Comparison of ENCODE assay signal across 6 cellular contexts in genomic region chr6:68883325-68883724, GRCh38.
DNase-seq lines count a peak whose midpoint lies in the region; ATAC-seq, FAIRE-seq and TF ChIP-seq lines count a peak whose summit lies in the region.
"Not testable (repeated sequence)": the region's sequence is repeated elsewhere in the genome, so short reads cannot be mapped to it uniquely, and the experiment has no call there.

No MANE protein-coding gene starts in this region.

- not testable (repeated sequence) for H3K4me2 ChIP-seq in OCI-LY1 (ENCODE audit: low read length); HepG2 (ENCODE audit: low read depth, low read length)

- not testable (repeated sequence) for TF ChIP-seq EP300 in HepG2 (IDR thresholded peaks at IDR 0.05; ENCODE audit: low read depth in 2 of 2, low read length in 2 of 2); HepG2 (CRISPR knock-in tag; IDR thresholded peaks at IDR 0.05; ENCODE audit: borderline replicate concordance)

- not testable (repeated sequence) for H3K36me3 ChIP-seq in OCI-LY1 (ENCODE audit: insufficient read depth, low read length); HepG2 (replicated peaks in 1 of 2; ENCODE audit: control insufficient read depth in 1 of 2, insufficient read depth in 2 of 2, low read length in 2 of 2); testis (ENCODE audit: low read depth, missing control alignments)

- TF ChIP-seq POLR2A in HepG2 (IDR thresholded peaks at IDR 0.05; ENCODE audit: insufficient read depth in 1 of 2, low read depth in 2 of 2, low read length in 2 of 2); testis (IDR thresholded peaks at IDR 0.05): not testable (repeated sequence)

- TF ChIP-seq RAD21 in HepG2 (CRISPR knock-in tag; IDR thresholded peaks at IDR 0.05) = not testable (repeated sequence)

- H3K4me3 ChIP-seq in OCI-LY1 (ENCODE audit: low read depth, low read length, poor library complexity, severe bottlenecking); HepG2 (replicated peaks in 1 of 3; ENCODE audit: insufficient read depth in 1 of 3, low read depth in 2 of 3, low read length in 3 of 3); testis: not testable (repeated sequence)

- not testable (repeated sequence) for H3F3A ChIP-seq in OCI-LY1 (ENCODE audit: insufficient read depth, low read length)

- 10% methylated on average over 3 of the region's 9 CpGs for WGBS in HepG2 (ENCODE audit: low lambda C conversion rate)
- 70 to 80% methylated on average over 6 to 9 of the region's 9 CpGs for WGBS in testis, 2 donors

- not testable (repeated sequence) for H3K27me3 Mint-ChIP-seq in neural crest cell (ENCODE audit: low read depth)

- H2AFZ ChIP-seq in OCI-LY1 (ENCODE audit: low read length) (peak overlapping the region; percentile 85; the same call in 1 of the 2 replicates), HepG2 (ENCODE audit: low read length) (peak overlapping the region; percentile 3)

- intact Hi-C loops in HepG2 (cut with micrococcal nuclease; ENCODE audit: unreplicated experiment); testis (cut with DNase I; ENCODE audit: low total_unique reads): not testable (repeated sequence)

- not testable (repeated sequence) for H3K27ac ChIP-seq in OCI-LY1 (ENCODE audit: low read depth, low read length, poor library complexity, severe bottlenecking); HepG2 (ENCODE audit: extremely low read length, insufficient read depth, low read length); testis

- not testable (repeated sequence) for H3K9ac ChIP-seq in OCI-LY1 (ENCODE audit: low read length); HepG2 (ENCODE audit: insufficient read depth, low read depth, low read length)

- FAIRE-seq in HepG2 (lab: Jason Lieb, UNC) = not testable (repeated sequence)

- H3K27ac Mint-ChIP-seq in neural crest cell (ENCODE audit: unreplicated experiment) = peak overlapping the region; percentile 70

- POLR2A ChIA-PET in HepG2 (lab: Yijun Ruan, JAX) = not testable (repeated sequence)

- H3K36me3 Mint-ChIP-seq in neural crest cell (ENCODE audit: low read depth) = not testable (repeated sequence)

- not testable (repeated sequence) for H3K4me1 ChIP-seq in OCI-LY1 (ENCODE audit: insufficient read depth, low read length, severe bottlenecking); HepG2 (ENCODE audit: insufficient read depth, low read length); testis

- not testable (repeated sequence) for H3K9me3 ChIP-seq in OCI-LY1 (ENCODE audit: low read length); HepG2 (ENCODE audit: low read length); testis

- not testable (repeated sequence) for H3K4me1 Mint-ChIP-seq in neural crest cell

- DNase-seq in H4 (ENCODE audit: low spot score) (peak; percentile 61), glomerular visceral epithelial cell (ENCODE audit: extremely low spot score) (peak; percentile 10), testis (peak; percentile 52)
- not testable (repeated sequence) for DNase-seq in HepG2 (ENCODE audit: low spot score); neural crest cell (ENCODE audit: low read depth, low spot score)

- not testable (repeated sequence) for BruUV-seq in HepG2 (replicated peaks; lab: Mats Ljungman, UMichigan)

- H3K9me2 ChIP-seq in OCI-LY1 (ENCODE audit: low read depth, low read length) = not testable (repeated sequence)

- not testable (repeated sequence) for H3K4me3 Mint-ChIP-seq in neural crest cell

- ATAC-seq in HepG2 = not testable (repeated sequence)

- in situ Hi-C loops in HepG2 (cut with HindIII; ENCODE audit: extremely low pct_ligation_motif_present, low pct_unique_long_range_greater_than_20kb) = not testable (repeated sequence)

- TF ChIP-seq CTCF in OCI-LY1 (IDR thresholded peaks at IDR 0.05; ENCODE audit: low read length); HepG2 (CRISPR knock-in tag; IDR thresholded peaks at IDR 0.05); neural crest cell (conservative IDR thresholded peaks at IDR 0.05); testis (IDR thresholded peaks at IDR 0.05): not testable (repeated sequence)

- H3K79me2 ChIP-seq in OCI-LY1 (ENCODE audit: insufficient read depth, low read length); HepG2 (ENCODE audit: insufficient read depth, low read length): not testable (repeated sequence)

- not testable (repeated sequence) for H4K20me1 ChIP-seq in OCI-LY1 (ENCODE audit: insufficient read depth, low read length); HepG2 (ENCODE audit: insufficient read depth, low read length)

- not testable (repeated sequence) for H3K9me3 Mint-ChIP-seq in neural crest cell

- H3K27me3 ChIP-seq in OCI-LY1 (ENCODE audit: insufficient read depth, low read length); HepG2 (ENCODE audit: control insufficient read depth in 1 of 2, insufficient read depth in 2 of 2, low read length in 2 of 2); testis: not testable (repeated sequence)

- CTCF ChIA-PET in HepG2 (lab: Yijun Ruan, JAX; ENCODE audit: low intra/inter-chr PET ratio, low total read pairs) = not testable (repeated sequence)
